Comparison of ENCODE assay signal across 8 cellular contexts in the genomic region with DNA sequence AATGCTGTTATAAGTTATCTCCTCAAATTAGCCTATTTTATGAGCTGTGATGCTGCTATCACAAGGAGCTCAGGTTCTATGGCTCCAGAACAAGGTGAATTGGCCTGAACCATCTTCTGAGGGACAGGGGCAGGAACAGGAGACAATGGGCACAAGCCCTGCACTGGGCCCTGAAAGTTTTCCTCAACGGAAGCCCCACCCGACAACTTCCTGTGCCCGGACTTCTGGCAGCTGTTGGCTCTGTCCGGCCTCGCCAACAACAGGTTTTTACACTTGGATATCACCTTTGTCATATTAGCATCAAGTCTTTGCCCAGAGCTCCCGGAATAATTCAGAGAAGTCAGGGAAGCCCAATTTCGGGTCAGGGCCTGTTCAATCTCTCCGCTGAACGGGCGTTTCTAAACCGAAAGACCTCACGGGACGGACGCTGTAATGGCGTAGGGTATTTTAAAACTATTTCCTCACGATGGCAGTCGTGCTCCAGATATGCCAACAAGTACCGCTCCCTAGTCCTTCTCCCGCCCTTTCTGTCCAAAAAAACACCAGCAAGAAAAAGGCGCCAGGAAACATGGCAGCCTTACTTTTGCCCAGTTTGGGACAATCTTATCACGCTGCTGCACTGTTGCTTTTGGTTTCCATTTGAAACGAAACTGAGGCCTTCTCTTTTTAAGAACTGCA.
DNase-seq lines count a peak whose midpoint lies in the region; ATAC-seq and TF ChIP-seq lines count a peak whose summit lies in the region.

No MANE protein-coding gene starts in this region.

- H3K27ac ChIP-seq in MM.1S (ENCODE audit: low read length) (peak overlapping the region; percentile 62), SJCRH30 (no peak overlapping the region)

- H3K27me3 ChIP-seq in MM.1S (replicated peaks; ENCODE audit: insufficient read depth, low read length) (no peaks in the 10 kb centered on the region), SJCRH30 (no peaks in the 10 kb centered on the region)

- DNase-seq in activated CD4-positive, CD25-positive, alpha-beta regulatory T cell treated with anti-CD3 and anti-CD28 coated beads, Interleukin-2, amount 50 U/mL, for 72 hours = peak; percentile 63
- peak; percentile 87 for DNase-seq in MM.1S
- no peak for DNase-seq in retinal pigment epithelial cell (ENCODE audit: low read depth)
- DNase-seq in SHP77 (lab: John Stamatoyannopoulos, UW) = no peak
- DNase-seq in SJCRH30 = no peak

- H3K9ac ChIP-seq in MM.1S (ENCODE audit: low read length) = peak overlapping the region; percentile 57

- peaks cover 18% of the 10 kb centered on the region for H3F3A ChIP-seq in MM.1S (ENCODE audit: insufficient read depth, low read length)

- intact Hi-C loops in dendritic cell treated with granulocyte-macrophage colony-stimulating factor and Interleukin-4, amounts not matched to agents 40 ng/mL and 50 ng/mL, for 4 days (cut with micrococcal nuclease) = loop anchor here (10.0 kb wide), 1 partner anchor 1843 kb away; no protein-coding TSS in a partner anchor

- peaks cover 42% of the 10 kb centered on the region for H3K79me2 ChIP-seq in MM.1S (ENCODE audit: low read length)

- peak overlapping the region; percentile 66 for H3K4me2 ChIP-seq in MM.1S (ENCODE audit: low read depth, low read length)

- H4K20me1 ChIP-seq in MM.1S (ENCODE audit: insufficient read depth, low read length) = no peaks in the 10 kb centered on the region

- H3K4me3 Mint-ChIP-seq in dendritic cell treated with granulocyte-macrophage colony-stimulating factor and Interleukin-4, amounts not matched to agents 40 ng/mL and 50 ng/mL, for 4 days = no peak overlapping the region

- no peaks in the 10 kb centered on the region for H3K9me2 ChIP-seq in MM.1S (replicated peaks; ENCODE audit: insufficient read depth, low read length)

- no peak for ATAC-seq in activated CD4-positive, CD25-positive, alpha-beta regulatory T cell treated with anti-CD3 and anti-CD28 coated beads, Interleukin-2, amount 50 U/mL, for 24 hours
- ATAC-seq in HG02938 (IDR thresholded peaks at IDR 0.05; ENCODE audit: unreplicated experiment) = no peak

- peak; percentile 27; the same call in 1 of the 2 replicates for TF ChIP-seq CTCF in MM.1S (IDR thresholded peaks at IDR 0.05; ENCODE audit: low read length)
- TF ChIP-seq CTCF in retinal pigment epithelial cell (conservative IDR thresholded peaks at IDR 0.05; ENCODE audit: low read depth, low read length) = peak; percentile 4

- H3K27me3 Mint-ChIP-seq in dendritic cell treated with granulocyte-macrophage colony-stimulating factor and Interleukin-4, amounts not matched to agents 40 ng/mL and 50 ng/mL, for 4 days = no peaks in the 10 kb centered on the region

- H3K4me3 ChIP-seq in MM.1S (ENCODE audit: low read length) = peak overlapping the region; percentile 51
- peak overlapping the region; percentile 56 for H3K4me3 ChIP-seq in retinal pigment epithelial cell (ENCODE audit: low read length)
- no peak overlapping the region for H3K4me3 ChIP-seq in SJCRH30

- peak overlapping the region; percentile 41 for H3K27ac Mint-ChIP-seq in dendritic cell treated with granulocyte-macrophage colony-stimulating factor and Interleukin-4, amounts not matched to agents 40 ng/mL and 50 ng/mL, for 4 days

- no peaks in the 10 kb centered on the region for H3K36me3 Mint-ChIP-seq in dendritic cell treated with granulocyte-macrophage colony-stimulating factor and Interleukin-4, amounts not matched to agents 40 ng/mL and 50 ng/mL, for 4 days (ENCODE audit: low read depth)

- H3K36me3 ChIP-seq in MM.1S (replicated peaks; ENCODE audit: insufficient read depth, low read length) (no peaks in the 10 kb centered on the region; the same call in 1 of the 2 replicates), SJCRH30 (no peaks in the 10 kb centered on the region; the same call in 1 of the 2 replicates)

- peaks cover 19% of the 10 kb centered on the region for H3K4me1 ChIP-seq in MM.1S (ENCODE audit: low read length)
- no peaks in the 10 kb centered on the region for H3K4me1 ChIP-seq in SJCRH30

- peaks cover 9% of the 10 kb centered on the region for H3K4me1 Mint-ChIP-seq in dendritic cell treated with granulocyte-macrophage colony-stimulating factor and Interleukin-4, amounts not matched to agents 40 ng/mL and 50 ng/mL, for 4 days (ENCODE audit: low read depth)

- peak overlapping the region; percentile 49 for H2AFZ ChIP-seq in MM.1S (ENCODE audit: low read length)

- no peaks in the 10 kb centered on the region for H3K9me3 Mint-ChIP-seq in dendritic cell treated with granulocyte-macrophage colony-stimulating factor and Interleukin-4, amounts not matched to agents 40 ng/mL and 50 ng/mL, for 4 days

- H3K9me3 ChIP-seq in MM.1S (replicated peaks; ENCODE audit: insufficient read depth, low read length) = no peaks in the 10 kb centered on the region
- H3K9me3 ChIP-seq in SJCRH30 (replicated peaks) = no peaks in the 10 kb centered on the region

Comparison
In these comparisons a context has a peak if more than half of its experiments do, and no peak if none do; other contexts are left out.
1. DNase-seq: peak in activated CD4-positive, CD25-positive, alpha-beta regulatory T cell treated with anti-CD3 and anti-CD28 coated beads, Interleukin-2, amount 50 U/mL, for 72 hours (single experiment) and MM.1S (single experiment); none in retinal pigment epithelial cell (single experiment), SHP77 (0 of 2) and SJCRH30 (0 of 2).